Comparison of ENCODE assay signal across 9 cellular contexts in the genomic region with DNA sequence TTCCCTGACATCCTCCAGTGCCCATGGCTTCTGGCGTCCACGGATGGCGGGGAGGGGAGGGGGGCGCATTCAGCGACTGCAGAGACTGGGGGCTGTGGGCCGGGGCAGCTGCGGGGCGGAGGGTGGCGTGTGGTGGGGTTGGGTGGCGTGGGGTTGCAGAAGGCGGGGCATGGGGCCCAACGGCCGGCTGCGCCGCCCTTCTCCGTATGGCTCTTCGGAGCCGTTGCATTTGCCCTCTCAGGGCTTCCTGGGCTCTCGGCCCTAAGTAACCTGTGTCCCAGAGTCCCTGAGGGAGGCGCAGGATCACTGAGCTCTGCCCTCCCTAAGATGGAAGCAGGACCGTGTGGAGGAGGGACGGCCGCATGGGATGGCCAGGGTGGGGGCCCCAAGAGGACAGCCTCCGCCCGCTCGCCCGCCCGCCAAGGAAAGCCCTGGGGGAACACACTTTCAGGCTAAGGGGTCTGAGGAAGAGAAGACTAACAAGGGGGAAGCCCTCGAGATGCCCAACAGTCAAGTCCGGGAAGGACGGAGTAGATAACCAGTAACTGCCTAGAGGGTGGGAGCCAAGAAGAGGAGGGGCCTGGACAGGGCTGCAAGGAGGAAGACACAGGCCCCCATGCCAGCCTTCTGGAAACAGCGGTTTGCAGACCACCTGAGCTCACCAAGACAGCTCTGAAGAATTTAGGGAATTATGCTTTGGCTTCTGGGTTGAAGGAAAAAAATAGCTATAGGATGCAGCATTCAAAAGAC. TPM values are rescaled to one million over a fixed set of nuclear protein-coding genes. Genes with fewer than 3 reads are reported as not detected.
DNase-seq lines count a peak whose midpoint lies in the region; ATAC-seq, FAIRE-seq and TF ChIP-seq lines count a peak whose summit lies in the region.
"Had no signal": no experiment of that assay in that cellular context is flagged by ENCODE, and none has a peak within 500 bp of the region (broad histone marks: within the 10 kb centered on the region; RNA-seq: fewer than 3 reads in every experiment).

No MANE protein-coding gene starts in this region.

- SMC1A ChIA-PET in GM12878 (lab: Charles Lee; ENCODE audit: uncharacterized antibody, unreplicated experiment) = interaction anchor here (0.7 to 1.5 kb wide), 2 partner anchors 12 to 72 kb away, joined by 3 to 9 read pairs; no protein-coding TSS in a partner anchor

- TF ChIP-seq POLR2A in HCT116 (IDR thresholded peaks at IDR 0.05; ENCODE audit: borderline replicate concordance, extremely low read depth, insufficient read depth, insufficient read length) = peak; percentile 51
- TF ChIP-seq POLR2A in GM12878 (IDR thresholded peaks at IDR 0.05; ENCODE audit: low read depth, low read length) = no peak

- peak; percentile 66 for ATAC-seq in HCT116
- peak; percentile 83 for ATAC-seq in GM12878
- no peak for ATAC-seq in HG02588 (IDR thresholded peaks at IDR 0.05; ENCODE audit: unreplicated experiment)

- FAIRE-seq in GM12878 (lab: Jason Lieb, UNC) (no peak), kidney (lab: Jason Lieb, UNC) (no peak)

- H3K27me3 ChIP-seq in BLaER1 (peaks cover 43% of the 10 kb centered on the region), HCT116 (ENCODE audit: insufficient read depth, low read length) (no peaks in the 10 kb centered on the region), GM12878 (replicated peaks in 1 of 2; ENCODE audit: control insufficient read depth in 2 of 2, insufficient read depth in 2 of 2, low read length in 1 of 2) (no peaks in the 10 kb centered on the region; a peak in 1 of 4 replicates), stomach smooth muscle (ENCODE audit: control insufficient read depth in 1 of 2, insufficient read depth in 2 of 2, low read length in 2 of 2) (peaks cover 0 to 2% of the 10 kb centered on the region in 2 donors)

- RAD21 ChIA-PET in HCT116 (lab: Charles Lee; ENCODE audit: low non-redundant PET in 1 of 2, low total read pairs in 2 of 2, uncharacterized antibody in 2 of 2, unreplicated experiment in 2 of 2) = interaction anchor here in 1 of 2 experiments (0.8 kb wide), 1 partner anchor 72 kb away, joined by 3 read pairs; no protein-coding TSS in a partner anchor
- RAD21 ChIA-PET in GM12878 (lab: Charles Lee; ENCODE audit: unreplicated experiment) = interaction anchor here (0.8 to 1.6 kb wide), 3 partner anchors 35 to 72 kb away, joined by 3 to 4 read pairs (median 3); a partner anchor contains a TSS

- in situ Hi-C loops in GM12878 (cut with MboI) = no loop called here

- intact Hi-C loops in HCT116 (cut with micrococcal nuclease) = loop anchor here (5.0 kb wide), 1 partner anchor 41 kb away; a partner anchor contains a TSS
- intact Hi-C loops in GM12878 (cut with micrococcal nuclease; ENCODE audit: unreplicated experiment) = no loop called here
- intact Hi-C loops in kidney (cut with DNase I) = no loop called here

- H3K36me3 ChIP-seq in BLaER1 (peaks cover 20% of the 10 kb centered on the region), HCT116 (ENCODE audit: control insufficient read depth in 1 of 2, insufficient read depth in 2 of 2, low read length in 2 of 2) (peaks cover 5% of the 10 kb centered on the region in 2 experiments; a peak in 3 of 4 replicates), GM12878 (ENCODE audit: control insufficient read depth in 2 of 2, insufficient read depth in 2 of 2, low read length in 1 of 2) (peaks cover 0 to 10% of the 10 kb centered on the region in 2 experiments; a peak in 1 of 4 replicates), kidney (ENCODE audit: control insufficient read depth in 1 of 2, insufficient read depth in 2 of 2, low read length in 2 of 2) (peaks cover 0 to 11% of the 10 kb centered on the region in 2 donors), stomach smooth muscle (ENCODE audit: control insufficient read depth in 2 of 2, insufficient read depth in 2 of 2, low read length in 2 of 2) (peaks cover 4 to 7% of the 10 kb centered on the region in 2 donors)

- H3K79me2 ChIP-seq in HCT116 (ENCODE audit: insufficient read depth, low read length) (peaks cover 21% of the 10 kb centered on the region), GM12878 (ENCODE audit: control insufficient read depth, insufficient read depth, low read length) (no peaks in the 10 kb centered on the region; the same call in 1 of the 2 replicates)

- H3K9me2 ChIP-seq in HCT116 (ENCODE audit: insufficient read depth) = no peaks in the 10 kb centered on the region

- H2AFZ ChIP-seq in HCT116 (ENCODE audit: low read depth, low read length, poor library complexity, severe bottlenecking) (peak overlapping the region; percentile 42), GM12878 (ENCODE audit: control insufficient read depth, low read depth, low read length) (peak overlapping the region; percentile 75)

- TF ChIP-seq RAD21 in HCT116 (IDR thresholded peaks at IDR 0.05; ENCODE audit: low read depth) (no peak), GM12878 (IDR thresholded peaks at IDR 0.05; ENCODE audit: insufficient read depth, low read depth, low read length) (no peak)

- CTCF ChIA-PET in HCT116 (lab: Charles Lee) (interaction anchor here (0.6 to 4.4 kb wide), 6 partner anchors 13 to 143 kb away, joined by 3 to 21 read pairs (median 6); a partner anchor contains a TSS), GM12878 (lab: Yijun Ruan, JAX) (interaction anchor here (1.3 to 2.2 kb wide), 4 partner anchors 24 to 689 kb away, joined by 3 to 9 read pairs (median 6); a partner anchor contains a TSS)

- H3K27ac ChIP-seq in BLaER1 (no peak overlapping the region), HCT116 (ENCODE audit: low read depth, low read length) (peak overlapping the region; percentile 96), GM12878 (ENCODE audit: control insufficient read depth, insufficient read depth) (no peak overlapping the region), kidney (ENCODE audit: low read depth in 2 of 2, low read length in 2 of 2) (peak overlapping the region in 1 of 2 donors; percentile 51), stomach smooth muscle (ENCODE audit: low read length) (no peak overlapping the region)
- H3K27ac ChIP-seq: KMS-11 had no signal

- TF ChIP-seq CTCF in HCT116 (IDR thresholded peaks at IDR 0.05 in 2 of 3, conservative IDR thresholded peaks at IDR 0.05 in 1 of 3; ENCODE audit: borderline replicate concordance in 1 of 3, insufficient read depth in 1 of 3, low read depth in 2 of 3, low read length in 2 of 3) = no peak
- TF ChIP-seq CTCF in GM12878 (IDR thresholded peaks at IDR 0.05 in 2 of 3, conservative IDR thresholded peaks at IDR 0.05 in 1 of 3; ENCODE audit: control insufficient read depth in 2 of 3, extremely low read depth in 1 of 3, insufficient read depth in 1 of 3, low read depth in 3 of 3, low read length in 3 of 3) = no peak
- TF ChIP-seq CTCF in kidney (IDR thresholded peaks at IDR 0.05; ENCODE audit: borderline replicate concordance, extremely low read depth, insufficient read depth) = no peak

- H3K4me3 ChIP-seq in BLaER1 (peak overlapping the region; percentile 56), HCT116 (replicated peaks in 1 of 2; ENCODE audit: low read depth in 1 of 2, low read length in 2 of 2) (peak overlapping the region; percentile 81 to 98), GM12878 (peak overlapping the region; percentile 75), kidney (ENCODE audit: low read length in 2 of 2) (peak overlapping the region; percentile 56 to 67), stomach smooth muscle (ENCODE audit: low read length in 2 of 2) (peak overlapping the region; percentile 63 to 82)

- peak overlapping the region; percentile 71 for H3K4me2 ChIP-seq in BLaER1
- peak overlapping the region; percentile 96 for H3K4me2 ChIP-seq in HCT116 (ENCODE audit: low read length)
- peak overlapping the region; percentile 90 for H3K4me2 ChIP-seq in GM12878 (ENCODE audit: control insufficient read depth, insufficient read depth)
- H3K4me2 ChIP-seq: KMS-11 had no signal

- 28% methylated on average over 11 of the region's 32 CpGs for WGBS in GM12878 (ENCODE audit: insufficient coverage, insufficient replicate concordance, low lambda C conversion rate, missing lambda C conversion rate)

- H4K20me1 ChIP-seq in BLaER1 = peaks cover 45% of the 10 kb centered on the region
- H4K20me1 ChIP-seq in HCT116 (ENCODE audit: insufficient read depth) = no peaks in the 10 kb centered on the region
- H4K20me1 ChIP-seq in GM12878 (ENCODE audit: control insufficient read depth, insufficient read depth) = no peaks in the 10 kb centered on the region; the same call in 1 of the 2 replicates

- no peak for TF ChIP-seq EP300 in GM12878 (IDR thresholded peaks at IDR 0.05; ENCODE audit: borderline replicate concordance in 1 of 2, control insufficient read depth in 1 of 2, low read depth in 2 of 2, low read length in 2 of 2)

- no TSS peak for BruUV-seq in HCT116 (replicated peaks; lab: Mats Ljungman, UMichigan)
- BruUV-seq in GM12878 (replicated peaks; lab: Mats Ljungman, UMichigan) = no TSS peak

- POLR2A ChIA-PET in HCT116 (lab: Charles Lee) (interaction anchor here (0.6 to 3.3 kb wide), 6 partner anchors 10 to 140 kb away, joined by 4 to 21 read pairs (median 8); a partner anchor contains a TSS), GM12878 (lab: Charles Lee) (interaction anchor here (0.5 kb wide), 1 partner anchor 445 kb away, joined by 3 read pairs; no protein-coding TSS in a partner anchor)

- H3K9me3 ChIP-seq in BLaER1 = peaks cover 3% of the 10 kb centered on the region; the same call in 1 of the 2 replicates
- H3K9me3 ChIP-seq in HCT116 (ENCODE audit: control insufficient read depth in 1 of 2, insufficient read depth in 1 of 2, low read depth in 1 of 2, low read length in 2 of 2) = no peaks in the 10 kb centered on the region
- H3K9me3 ChIP-seq in GM12878 (replicated peaks; ENCODE audit: control insufficient read depth, insufficient read depth, low read length) = no peaks in the 10 kb centered on the region
- H3K9me3 ChIP-seq in kidney (ENCODE audit: control insufficient read depth in 1 of 2, low read length in 2 of 2) = no peaks in the 10 kb centered on the region
- H3K9me3 ChIP-seq in stomach smooth muscle (ENCODE audit: control insufficient read depth in 2 of 2, low read length in 2 of 2) = no peaks in the 10 kb centered on the region

- H3K9ac ChIP-seq in BLaER1 (no peak overlapping the region), HCT116 (ENCODE audit: low read length) (peak overlapping the region; percentile 96), GM12878 (ENCODE audit: control insufficient read depth, insufficient read depth, low read length) (peak overlapping the region; percentile 44; the same call in 1 of the 2 replicates), kidney (ENCODE audit: low read length in 2 of 2) (peak overlapping the region in 1 of 2 donors; percentile 61), stomach smooth muscle (ENCODE audit: low read length in 2 of 2) (peak overlapping the region; percentile 47 to 63)
- H3K9ac ChIP-seq: KMS-11 had no signal

- H3K4me1 ChIP-seq in BLaER1 (peaks cover 14% of the 10 kb centered on the region), HCT116 (ENCODE audit: control insufficient read depth in 1 of 2, insufficient read depth in 2 of 2, low read length in 2 of 2) (peaks cover 15 to 41% of the 10 kb centered on the region in 2 experiments), GM12878 (ENCODE audit: control insufficient read depth, insufficient read depth, low read length) (peaks cover 5% of the 10 kb centered on the region; the same call in 1 of the 2 replicates), kidney (ENCODE audit: control insufficient read depth in 1 of 2, insufficient read depth in 1 of 2, low read depth in 1 of 2, low read length in 2 of 2) (peaks cover 0 to 9% of the 10 kb centered on the region in 2 donors), stomach smooth muscle (ENCODE audit: control insufficient read depth, insufficient read depth, low read length) (peaks cover 15% of the 10 kb centered on the region)

- no peak for DNase-seq in HCT116 (ENCODE audit: low read depth, low spot score)
- no peak for DNase-seq in GM12878 (ENCODE audit: low read depth, low spot score)
- DNase-seq in kidney = peak; percentile 76
- no peak for DNase-seq in stimulated activated naive CD4-positive, alpha-beta T cell treated with Interleukin-2 at 50 U/mL for 16 hours (lab: John Stamatoyannopoulos, UW)
- DNase-seq in activated CD4-positive, alpha-beta T cell treated with anti-CD3 and anti-CD28 coated beads, Interleukin-2, amount 50 U/mL, for 4 hours = no peak

RNA-seq across cellular contexts. Expression of a gene that starts 9.2 kb away (rescaled TPM):
- total RNA-seq in HCT116 (2021; ENCODE audit: unreplicated experiment) (9.7 TPM), GM12878 (2014; rRNA removed) (0.11 and 0.34 TPM in 2 replicates), GM12878 (2014; rRNA removed; fragmentation: Illumina TruSeq; extraction: Trizol) (not detected in 2 replicates), GM12878 (2021) (0.26 and 0.40 TPM in 2 replicates), kidney (3.1 TPM)
- 5.6 and 5.8 TPM in 2 replicates for polyA plus RNA-seq in HCT116 (2012)
- 0.61 TPM in 1 of 2 replicates, not detected in the other for total RNA-seq in GM12878 (2013; cell fraction: nucleolus; rRNA removed)
- not detected for polyA plus RNA-seq in GM12878 (2011; ENCODE audit: low read depth)
- polyA plus RNA-seq in GM12878 (2011; rRNA removed) (not detected in 2 replicates), GM12878 (2014; fragmentation: Illumina TruSeq; extraction: Trizol) (not detected in 2 replicates), GM12878 (2014; fragmentation: Nextera tagmentation; extraction: Ambion mirVana) (not detected), GM12878 (2014; rRNA removed) (0.04 and 0.15 TPM in 2 replicates), GM12878 (2016; fragmentation: Nextera tagmentation; extraction: Ambion mirVana) (under 1 TPM in 1 of 2 experiments, not detected in 1; 0.06 TPM), kidney (ENCODE audit: insufficient read depth, low read depth, low replicate concordance) (4.4 TPM)
- polyA plus RNA-seq in GM12878 (2011; cell fraction: cytosol; rRNA removed) = 0.03 TPM in 1 of 2 replicates, not detected in the other
- 0.24 and 0.31 TPM in 2 replicates for polyA plus RNA-seq in GM12878 (2011; cell fraction: nucleus; rRNA removed)
- 0.32 and 0.45 TPM in 2 replicates for polyA plus RNA-seq in GM12878 (2012)
- not detected in 2 replicates for polyA minus RNA-seq in GM12878 (2011; rRNA and poly(A)+ RNA removed)
- polyA minus RNA-seq in GM12878 (2011; cell fraction: cytosol; rRNA and poly(A)+ RNA removed) = not detected in 2 replicates
- polyA minus RNA-seq in GM12878 (2011; cell fraction: nucleus; rRNA and poly(A)+ RNA removed) = not detected in 2 replicates

RNA-seq across cellular contexts. Expression of a gene that starts 24.2 kb away (rescaled TPM):
- total RNA-seq in HCT116 (2021; ENCODE audit: unreplicated experiment) = 56.5 TPM
- 23.9 and 24.7 TPM in 2 replicates for polyA plus RNA-seq in HCT116 (2012)
- total RNA-seq in GM12878 (2013; cell fraction: nucleolus; rRNA removed) = 77.5 and 89.4 TPM in 2 replicates
- total RNA-seq in GM12878 (2014; rRNA removed) = 31.8 and 35.2 TPM in 2 replicates
- 13.9 and 14.5 TPM in 2 replicates for total RNA-seq in GM12878 (2014; rRNA removed; fragmentation: Illumina TruSeq; extraction: Trizol)
- total RNA-seq in GM12878 (2021) = 42.8 and 50.3 TPM in 2 replicates
- polyA plus RNA-seq in GM12878 (2011; ENCODE audit: low read depth) = 10.7 TPM
- 8.7 and 17.5 TPM in 2 replicates for polyA plus RNA-seq in GM12878 (2011; rRNA removed)
- polyA plus RNA-seq in GM12878 (2011; cell fraction: cytosol; rRNA removed) = 12.6 and 20.5 TPM in 2 replicates
- polyA plus RNA-seq in GM12878 (2011; cell fraction: nucleus; rRNA removed) = 168 and 188 TPM in 2 replicates
- 19.4 and 21.7 TPM in 2 replicates for polyA plus RNA-seq in GM12878 (2012)
- 16.6 and 25.1 TPM in 2 replicates for polyA plus RNA-seq in GM12878 (2014; fragmentation: Illumina TruSeq; extraction: Trizol)
- 1 to 10 TPM in 1 of 2 experiments, under 1 TPM in 1; 0.82 to 1.1 TPM for polyA plus RNA-seq in GM12878 (2014; fragmentation: Nextera tagmentation; extraction: Ambion mirVana)
- polyA plus RNA-seq in GM12878 (2014; rRNA removed) = 44.0 and 50.1 TPM in 2 replicates
- 10 to 100 TPM; 15.0 to 21.2 TPM for polyA plus RNA-seq in GM12878 (2016; fragmentation: Nextera tagmentation; extraction: Ambion mirVana)
- 17.0 and 18.1 TPM in 2 replicates for polyA minus RNA-seq in GM12878 (2011; rRNA and poly(A)+ RNA removed)
- polyA minus RNA-seq in GM12878 (2011; cell fraction: cytosol; rRNA and poly(A)+ RNA removed) = 7.6 TPM in 2 replicates
- polyA minus RNA-seq in GM12878 (2011; cell fraction: nucleus; rRNA and poly(A)+ RNA removed) = 35.8 and 46.1 TPM in 2 replicates
- 66.4 TPM for total RNA-seq in kidney
- 24.3 TPM for polyA plus RNA-seq in kidney (ENCODE audit: insufficient read depth, low read depth, low replicate concordance)

RNA-seq across cellular contexts. Expression of a gene that starts 40.7 kb away (rescaled TPM):
- 87.7 TPM for total RNA-seq in HCT116 (2021; ENCODE audit: unreplicated experiment)
- 44.2 and 49.3 TPM in 2 replicates for polyA plus RNA-seq in HCT116 (2012)
- 54.3 and 59.4 TPM in 2 replicates for total RNA-seq in GM12878 (2013; cell fraction: nucleolus; rRNA removed)
- total RNA-seq in GM12878 (2014; rRNA removed) = 30.8 and 36.6 TPM in 2 replicates
- 25.8 and 25.9 TPM in 2 replicates for total RNA-seq in GM12878 (2014; rRNA removed; fragmentation: Illumina TruSeq; extraction: Trizol)
- total RNA-seq in GM12878 (2021) = 57.8 and 61.2 TPM in 2 replicates
- 22.0 TPM for polyA plus RNA-seq in GM12878 (2011; ENCODE audit: low read depth)
- 32.4 and 39.3 TPM in 2 replicates for polyA plus RNA-seq in GM12878 (2011; rRNA removed)
- polyA plus RNA-seq in GM12878 (2011; cell fraction: cytosol; rRNA removed) = 28.8 and 43.0 TPM in 2 replicates
- 22.1 and 24.7 TPM in 2 replicates for polyA plus RNA-seq in GM12878 (2011; cell fraction: nucleus; rRNA removed)
- 27.8 and 37.1 TPM in 2 replicates for polyA plus RNA-seq in GM12878 (2012)
- 36.7 and 37.5 TPM in 2 replicates for polyA plus RNA-seq in GM12878 (2014; fragmentation: Illumina TruSeq; extraction: Trizol)
- 10 to 100 TPM; 12.6 to 17.1 TPM for polyA plus RNA-seq in GM12878 (2014; fragmentation: Nextera tagmentation; extraction: Ambion mirVana)
- 29.9 and 33.4 TPM in 2 replicates for polyA plus RNA-seq in GM12878 (2014; rRNA removed)
- polyA plus RNA-seq in GM12878 (2016; fragmentation: Nextera tagmentation; extraction: Ambion mirVana) = 10 to 100 TPM; 32.4 to 33.0 TPM
- 45.3 and 48.0 TPM in 2 replicates for polyA minus RNA-seq in GM12878 (2011; rRNA and poly(A)+ RNA removed)
- polyA minus RNA-seq in GM12878 (2011; cell fraction: cytosol; rRNA and poly(A)+ RNA removed) = 20.0 and 26.6 TPM in 2 replicates
- 11.0 and 15.2 TPM in 2 replicates for polyA minus RNA-seq in GM12878 (2011; cell fraction: nucleus; rRNA and poly(A)+ RNA removed)
- 44.7 TPM for total RNA-seq in kidney
- 11.9 TPM for polyA plus RNA-seq in kidney (ENCODE audit: insufficient read depth, low read depth, low replicate concordance)

RNA-seq across cellular contexts. Expression of a gene that starts 44.1 kb away (rescaled TPM):
- 27.7 TPM for total RNA-seq in HCT116 (2021; ENCODE audit: unreplicated experiment)
- 21.6 and 25.5 TPM in 2 replicates for polyA plus RNA-seq in HCT116 (2012)
- total RNA-seq in GM12878 (2013; cell fraction: nucleolus; rRNA removed) = 41.0 and 46.0 TPM in 2 replicates
- 52.2 and 52.9 TPM in 2 replicates for total RNA-seq in GM12878 (2014; rRNA removed)
- total RNA-seq in GM12878 (2014; rRNA removed; fragmentation: Illumina TruSeq; extraction: Trizol) = 10.5 and 13.6 TPM in 2 replicates
- 30.5 and 35.7 TPM in 2 replicates for total RNA-seq in GM12878 (2021)
- polyA plus RNA-seq in GM12878 (2011; ENCODE audit: low read depth) = 5.7 TPM
- polyA plus RNA-seq in GM12878 (2011; rRNA removed) = 8.3 and 16.9 TPM in 2 replicates
- polyA plus RNA-seq in GM12878 (2011; cell fraction: cytosol; rRNA removed) = 24.9 and 45.9 TPM in 2 replicates
- 46.3 and 60.5 TPM in 2 replicates for polyA plus RNA-seq in GM12878 (2011; cell fraction: nucleus; rRNA removed)
- 19.7 and 19.8 TPM in 2 replicates for polyA plus RNA-seq in GM12878 (2012)
- polyA plus RNA-seq in GM12878 (2014; fragmentation: Illumina TruSeq; extraction: Trizol) = 3.5 and 10.5 TPM in 2 replicates
- polyA plus RNA-seq in GM12878 (2014; fragmentation: Nextera tagmentation; extraction: Ambion mirVana) = 1 to 10 TPM in 1 of 2 experiments, under 1 TPM in 1; 0.66 to 6.9 TPM
- polyA plus RNA-seq in GM12878 (2014; rRNA removed) = 52.8 and 53.4 TPM in 2 replicates
- polyA plus RNA-seq in GM12878 (2016; fragmentation: Nextera tagmentation; extraction: Ambion mirVana) = 10 to 100 TPM; 54.4 to 58.3 TPM
- polyA minus RNA-seq in GM12878 (2011; rRNA and poly(A)+ RNA removed) = 10.5 and 27.7 TPM in 2 replicates
- 8.0 and 9.8 TPM in 2 replicates for polyA minus RNA-seq in GM12878 (2011; cell fraction: cytosol; rRNA and poly(A)+ RNA removed)
- 49.2 and 68.4 TPM in 2 replicates for polyA minus RNA-seq in GM12878 (2011; cell fraction: nucleus; rRNA and poly(A)+ RNA removed)
- total RNA-seq in kidney = 25.5 TPM
- polyA plus RNA-seq in kidney (ENCODE audit: insufficient read depth, low read depth, low replicate concordance) = 44.1 TPM

RNA-seq across cellular contexts. Expression of a gene that starts 57.1 kb away (rescaled TPM):
- total RNA-seq in HCT116 (2021; ENCODE audit: unreplicated experiment) = 0.20 TPM
- polyA plus RNA-seq in HCT116 (2012) = 0.04 and 0.07 TPM in 2 replicates
- 0.31 and 0.34 TPM in 2 replicates for total RNA-seq in GM12878 (2013; cell fraction: nucleolus; rRNA removed)
- 0.11 TPM in 1 of 2 replicates, not detected in the other for total RNA-seq in GM12878 (2014; rRNA removed)
- total RNA-seq in GM12878 (2014; rRNA removed; fragmentation: Illumina TruSeq; extraction: Trizol) = not detected in 2 replicates
- 0.13 TPM in 1 of 2 replicates, not detected in the other for total RNA-seq in GM12878 (2021)
- not detected for polyA plus RNA-seq in GM12878 (2011; ENCODE audit: low read depth)
- polyA plus RNA-seq in GM12878 (2011; rRNA removed) = 0.06 and 0.07 TPM in 2 replicates
- polyA plus RNA-seq in GM12878 (2011; cell fraction: cytosol; rRNA removed) = 0.02 and 0.09 TPM in 2 replicates
- 0.66 and 0.70 TPM in 2 replicates for polyA plus RNA-seq in GM12878 (2011; cell fraction: nucleus; rRNA removed)
- 0.08 and 0.14 TPM in 2 replicates for polyA plus RNA-seq in GM12878 (2012)
- 0.03 TPM in 1 of 2 replicates, not detected in the other for polyA plus RNA-seq in GM12878 (2014; fragmentation: Illumina TruSeq; extraction: Trizol)
- not detected for polyA plus RNA-seq in GM12878 (2014; fragmentation: Nextera tagmentation; extraction: Ambion mirVana)
- polyA plus RNA-seq in GM12878 (2014; rRNA removed) = not detected in 2 replicates
- under 1 TPM; 0.06 to 0.21 TPM for polyA plus RNA-seq in GM12878 (2016; fragmentation: Nextera tagmentation; extraction: Ambion mirVana)
- 0.15 TPM in 1 of 2 replicates, not detected in the other for polyA minus RNA-seq in GM12878 (2011; rRNA and poly(A)+ RNA removed)
- polyA minus RNA-seq in GM12878 (2011; cell fraction: cytosol; rRNA and poly(A)+ RNA removed) = not detected in 2 replicates
- polyA minus RNA-seq in GM12878 (2011; cell fraction: nucleus; rRNA and poly(A)+ RNA removed) = 0.12 and 0.57 TPM in 2 replicates
- 1.0 TPM for total RNA-seq in kidney
- 1.6 TPM for polyA plus RNA-seq in kidney (ENCODE audit: insufficient read depth, low read depth, low replicate concordance)
